15 cellular contexts compared by ENCODE assay signal in the genomic region with DNA sequence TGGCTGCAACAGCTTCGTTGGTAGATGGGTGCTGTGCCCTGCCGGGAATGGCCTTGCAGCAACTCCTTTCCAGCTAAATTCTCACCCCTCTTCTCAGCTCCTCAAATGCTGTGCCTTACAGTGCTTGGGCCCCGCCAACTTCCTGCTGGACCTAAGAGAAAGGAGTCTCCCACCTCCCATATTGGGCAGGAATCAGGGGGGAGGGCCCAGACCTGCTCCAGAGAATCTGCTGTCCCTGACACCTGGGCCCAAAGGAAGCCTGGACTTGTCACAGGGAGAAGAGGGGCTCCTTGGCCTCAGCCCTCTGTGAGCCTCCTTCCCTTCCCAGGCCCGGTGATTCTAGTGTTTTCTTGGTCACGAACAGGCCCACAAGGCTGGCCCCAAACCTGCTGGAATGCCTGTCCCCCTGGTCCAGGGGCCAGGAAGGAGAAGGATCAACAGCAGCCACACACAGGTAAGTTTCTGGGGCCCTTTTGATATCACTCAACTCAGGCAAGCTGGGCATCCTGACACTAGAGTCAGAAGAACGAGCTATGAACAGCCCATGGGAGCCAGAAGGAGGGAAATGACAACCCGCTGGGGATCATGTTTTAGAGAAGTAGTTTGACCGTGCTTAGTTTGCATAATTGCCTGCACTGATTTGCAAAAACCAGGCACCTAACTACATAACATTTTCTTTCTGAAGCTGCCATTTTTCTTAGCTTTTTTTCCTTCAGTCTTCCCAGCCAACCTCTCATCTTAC.
DNase-seq lines count a peak whose midpoint lies in the region; FAIRE-seq and TF ChIP-seq lines count a peak whose summit lies in the region.
"Had no signal": no experiment of that assay in that cellular context is flagged by ENCODE, and none has a peak within 500 bp of the region (broad histone marks: within the 10 kb centered on the region; RNA-seq: fewer than 3 reads in every experiment).

No MANE protein-coding gene starts in this region.

- H3K4me1 ChIP-seq in OCI-LY7 (ENCODE audit: insufficient read depth, low read length, poor library complexity, severe bottlenecking) (peaks cover 41% of the 10 kb centered on the region), osteoblast (ENCODE audit: insufficient read depth, low read length) (no peaks in the 10 kb centered on the region), vagina (peaks cover 11% of the 10 kb centered on the region)
- H3K4me1 ChIP-seq: ascending aorta, Caco-2, foreskin keratinocyte had no signal

- H3K9me3 ChIP-seq in OCI-LY7 (ENCODE audit: low read length) (no peaks in the 10 kb centered on the region), osteoblast (ENCODE audit: low read depth, low read length) (no peaks in the 10 kb centered on the region), vagina (no peaks in the 10 kb centered on the region)
- H3K9me3 ChIP-seq: ascending aorta, Caco-2 had no signal

- POLR2A ChIA-PET in OCI-LY7 (lab: Charles Lee): interaction anchor here (0.5 to 2.0 kb wide), 6 partner anchors 18 to 212 kb away, joined by 3 to 5 read pairs (median 4); partner anchors contain the start of gene POU2F1

- H2AFZ ChIP-seq in OCI-LY7 (ENCODE audit: low read length) (peak overlapping the region; percentile 94; the same call in 1 of the 2 replicates), osteoblast (ENCODE audit: low read length) (no peak overlapping the region)

- no peak for DNase-seq in activated naive CD4-positive, alpha-beta T cell treated with anti-CD3 and anti-CD28 coated beads, Interleukin-2, amount 10 ng/mL, durations not matched to agents 7 days and 5 days
- no peak for DNase-seq in activated naive CD4-positive, alpha-beta T cell treated with Interleukin-2 at 50 U/mL for 16 hours
- no peak for DNase-seq in OCI-LY7 (ENCODE audit: low spot score)
- peak; percentile 58 for DNase-seq in osteoblast (ENCODE audit: insufficient read length, low spot score, missing footprints)
- no peak for DNase-seq in HTR-8/SVneo (ENCODE audit: insufficient read length, low spot score)
- DNase-seq in vagina (ENCODE audit: extremely low spot score in 2 of 2): no peak
- no peak for DNase-seq in SW480 (ENCODE audit: low spot score)
- DNase-seq: activated CD4-positive, alpha-beta T cell treated with anti-CD3 and anti-CD28 coated beads for 48 hours; Caco-2; foreskin keratinocyte; NCI-H1092; NCI-H69; stimulated activated CD4-positive, alpha-beta T cell treated with anti-CD3 and anti-CD28 coated beads, Interleukin-1b, Interleukin-23, amount 100 ng/mL, for 48 hours had no signal

- H3K4me1 Mint-ChIP-seq in activated naive CD4-positive, alpha-beta T cell treated with anti-CD3 and anti-CD28 coated beads, Interleukin-2, amount 10 ng/mL, durations not matched to agents 7 days and 5 days: peaks cover 61% of the 10 kb centered on the region
- H3K4me1 Mint-ChIP-seq in dendritic cell treated with granulocyte-macrophage colony-stimulating factor and Interleukin-4, amounts not matched to agents 40 ng/mL and 50 ng/mL, for 4 days (ENCODE audit: low read depth): peaks cover 13% of the 10 kb centered on the region

- peaks cover 58% of the 10 kb centered on the region for H3K36me3 Mint-ChIP-seq in activated naive CD4-positive, alpha-beta T cell treated with anti-CD3 and anti-CD28 coated beads, Interleukin-2, amount 10 ng/mL, durations not matched to agents 7 days and 5 days
- no peaks in the 10 kb centered on the region for H3K36me3 Mint-ChIP-seq in dendritic cell treated with granulocyte-macrophage colony-stimulating factor and Interleukin-4, amounts not matched to agents 40 ng/mL and 50 ng/mL, for 4 days (ENCODE audit: low read depth)

- CTCF ChIA-PET in activated naive CD4-positive, alpha-beta T cell treated with anti-CD3 and anti-CD28 coated beads, Interleukin-2, amount 10 ng/mL, durations not matched to agents 7 days and 5 days (lab: Charles Lee): interaction anchor here (1.0 to 1.2 kb wide), 2 partner anchors 15 to 100 kb away, joined by 3 to 4 read pairs; no protein-coding TSS in a partner anchor
- CTCF ChIA-PET in OCI-LY7 (lab: Charles Lee; ENCODE audit: unreplicated experiment): interaction anchor here (0.9 kb wide), 1 partner anchor 201 kb away, joined by 3 read pairs; no protein-coding TSS in a partner anchor

- H3K4me3 ChIP-seq in OCI-LY7 (ENCODE audit: low read depth, low read length, poor library complexity, severe bottlenecking): no peak overlapping the region
- H3K4me3 ChIP-seq in osteoblast (ENCODE audit: insufficient read depth, low read length): no peak overlapping the region
- no peak overlapping the region for H3K4me3 ChIP-seq in vagina
- H3K4me3 ChIP-seq: ascending aorta had no signal

- H4K20me1 ChIP-seq in OCI-LY7 (ENCODE audit: insufficient read depth, low read length) (no peaks in the 10 kb centered on the region), osteoblast (ENCODE audit: insufficient read depth, low read length) (no peaks in the 10 kb centered on the region)

- TF ChIP-seq CTCF in OCI-LY7 (conservative IDR thresholded peaks at IDR 0.05; ENCODE audit: low read length) (no peak), osteoblast (IDR thresholded peaks at IDR 0.05; ENCODE audit: extremely low read depth, low read depth, low read length) (no peak), vagina (IDR thresholded peaks at IDR 0.05) (no peak)

- no peaks in the 10 kb centered on the region for H3K79me2 ChIP-seq in OCI-LY7 (ENCODE audit: insufficient read depth, low read depth, low read length)
- no peaks in the 10 kb centered on the region for H3K79me2 ChIP-seq in osteoblast (ENCODE audit: insufficient read depth, low read length)

- no peaks in the 10 kb centered on the region for H3K27me3 ChIP-seq in osteoblast (ENCODE audit: insufficient read depth, low read length)
- H3K27me3 ChIP-seq in vagina: no peaks in the 10 kb centered on the region
- H3K27me3 ChIP-seq: ascending aorta had no signal

- no peaks in the 10 kb centered on the region for H3K36me3 ChIP-seq in OCI-LY7 (ENCODE audit: insufficient read depth, low read length)
- H3K36me3 ChIP-seq in osteoblast (ENCODE audit: insufficient read depth, low read length): no peaks in the 10 kb centered on the region
- no peaks in the 10 kb centered on the region for H3K36me3 ChIP-seq in vagina
- H3K36me3 ChIP-seq: ascending aorta had no signal

- H3K27ac ChIP-seq in OCI-LY7 (ENCODE audit: low read depth, low read length, poor library complexity, severe bottlenecking) (no peak overlapping the region), osteoblast (ENCODE audit: low read depth, low read length) (no peak overlapping the region), vagina (no peak overlapping the region)
- H3K27ac ChIP-seq: ascending aorta, foreskin keratinocyte had no signal

- peak overlapping the region; percentile 77 for H3K4me2 ChIP-seq in OCI-LY7 (ENCODE audit: low read length)
- no peak overlapping the region for H3K4me2 ChIP-seq in osteoblast (ENCODE audit: insufficient read depth, low read length)

- no peak overlapping the region for H3K4me3 Mint-ChIP-seq in activated naive CD4-positive, alpha-beta T cell treated with anti-CD3 and anti-CD28 coated beads, Interleukin-2, amount 10 ng/mL, durations not matched to agents 7 days and 5 days
- no peak overlapping the region for H3K4me3 Mint-ChIP-seq in dendritic cell treated with granulocyte-macrophage colony-stimulating factor and Interleukin-4, amounts not matched to agents 40 ng/mL and 50 ng/mL, for 4 days

- BruUV-seq in OCI-LY7 (replicated peaks; lab: Mats Ljungman, UMichigan): no TSS peak

- no peak for TF ChIP-seq POLR2A in vagina (IDR thresholded peaks at IDR 0.05)

- intact Hi-C loops in OCI-LY7 (cut with micrococcal nuclease; ENCODE audit: unreplicated experiment): no loop called here
- intact Hi-C loops in dendritic cell treated with granulocyte-macrophage colony-stimulating factor and Interleukin-4, amounts not matched to agents 40 ng/mL and 50 ng/mL, for 4 days (cut with micrococcal nuclease): no loop called here
- intact Hi-C loops in vagina (cut with DNase I): no loop called here

- H3K9me3 Mint-ChIP-seq in activated naive CD4-positive, alpha-beta T cell treated with anti-CD3 and anti-CD28 coated beads, Interleukin-2, amount 10 ng/mL, durations not matched to agents 7 days and 5 days: no peaks in the 10 kb centered on the region
- H3K9me3 Mint-ChIP-seq in dendritic cell treated with granulocyte-macrophage colony-stimulating factor and Interleukin-4, amounts not matched to agents 40 ng/mL and 50 ng/mL, for 4 days: no peaks in the 10 kb centered on the region

- H3K27me3 Mint-ChIP-seq in activated naive CD4-positive, alpha-beta T cell treated with anti-CD3 and anti-CD28 coated beads, Interleukin-2, amount 10 ng/mL, durations not matched to agents 7 days and 5 days: no peaks in the 10 kb centered on the region
- peaks cover 5% of the 10 kb centered on the region for H3K27me3 Mint-ChIP-seq in dendritic cell treated with granulocyte-macrophage colony-stimulating factor and Interleukin-4, amounts not matched to agents 40 ng/mL and 50 ng/mL, for 4 days

- H3K9me2 ChIP-seq in OCI-LY7 (ENCODE audit: insufficient read depth, low read length): no peaks in the 10 kb centered on the region

- peak overlapping the region; percentile 37 for H3K27ac Mint-ChIP-seq in activated naive CD4-positive, alpha-beta T cell treated with anti-CD3 and anti-CD28 coated beads, Interleukin-2, amount 10 ng/mL, durations not matched to agents 7 days and 5 days
- H3K27ac Mint-ChIP-seq in dendritic cell treated with granulocyte-macrophage colony-stimulating factor and Interleukin-4, amounts not matched to agents 40 ng/mL and 50 ng/mL, for 4 days: peak overlapping the region; percentile 15

- no peak for FAIRE-seq in HTR-8/SVneo (lab: Jason Lieb, UNC)
